ENCODE assay signal across 20 cellular contexts in the genomic region with DNA sequence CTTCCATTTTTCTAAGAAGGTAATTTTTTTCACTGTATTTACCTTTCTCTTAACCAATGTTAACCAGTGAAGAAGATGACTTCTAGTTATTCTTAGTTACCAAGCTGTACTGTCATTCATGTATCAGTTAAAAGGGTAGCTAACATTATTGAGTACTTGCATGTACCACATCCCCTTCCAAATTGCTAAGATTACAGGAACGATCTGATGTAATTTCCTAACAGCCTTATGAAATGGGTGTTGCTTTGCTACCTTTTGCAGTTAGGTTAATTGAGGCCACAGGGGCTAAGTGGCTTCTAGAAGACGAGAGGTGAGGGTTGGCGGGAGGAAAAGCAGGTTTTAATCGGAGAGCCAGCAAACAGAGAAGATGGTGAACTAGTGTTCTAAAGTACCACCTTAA. TPM values are rescaled to one million over a fixed set of nuclear protein-coding genes. Genes with fewer than 3 reads are reported as not detected.
A peak's percentile ranks its signal among the peaks of the same experiment; 100 is the strongest.
DNase-seq lines count a peak whose midpoint lies in the region; ATAC-seq and TF ChIP-seq lines count a peak whose summit lies in the region.
"Had no signal": no experiment of that assay in that cellular context is flagged by ENCODE, and none has a peak within 500 bp of the region (broad histone marks: within the 10 kb centered on the region; RNA-seq: fewer than 3 reads in every experiment).

No MANE protein-coding gene starts in this region.

- peak overlapping the region in 1 of 2 donors; percentile 71 for H3K4me3 Mint-ChIP-seq in activated T-cell treated with anti-CD3 and anti-CD28 coated beads, Interleukin-2, amount 50 U/mL, for 72 hours
- no peak overlapping the region for H3K4me3 Mint-ChIP-seq in glutamatergic neuron (ENCODE audit: unreplicated experiment)
- H3K4me3 Mint-ChIP-seq: activated CD4-positive, alpha-beta memory T cell treated with anti-CD3 and anti-CD28 coated beads for 36 hours; activated naive CD8-positive, alpha-beta T cell treated with anti-CD3 and anti-CD28 coated beads, Interleukin-2, amount 10 ng/mL, durations not matched to agents 7 days and 5 days had no signal

- H3K36me3 Mint-ChIP-seq in activated T-cell treated with anti-CD3 and anti-CD28 coated beads, Interleukin-2, amount 50 U/mL, for 72 hours (ENCODE audit: insufficient read depth in 2 of 2): no peaks in the 10 kb centered on the region
- peaks cover 4% of the 10 kb centered on the region for H3K36me3 Mint-ChIP-seq in glutamatergic neuron (ENCODE audit: unreplicated experiment)
- H3K36me3 Mint-ChIP-seq: activated CD4-positive, alpha-beta memory T cell treated with anti-CD3 and anti-CD28 coated beads for 36 hours; activated naive CD8-positive, alpha-beta T cell treated with anti-CD3 and anti-CD28 coated beads, Interleukin-2, amount 10 ng/mL, durations not matched to agents 7 days and 5 days had no signal

- peak overlapping the region; percentile 85 for H3K27ac Mint-ChIP-seq in activated T-cell treated with anti-CD3 and anti-CD28 coated beads, Interleukin-2, amount 50 U/mL, for 72 hours
- H3K27ac Mint-ChIP-seq in glutamatergic neuron (ENCODE audit: unreplicated experiment): no peak overlapping the region
- H3K27ac Mint-ChIP-seq: activated CD4-positive, alpha-beta memory T cell treated with anti-CD3 and anti-CD28 coated beads for 36 hours; activated naive CD8-positive, alpha-beta T cell treated with anti-CD3 and anti-CD28 coated beads, Interleukin-2, amount 10 ng/mL, durations not matched to agents 7 days and 5 days had no signal

- DNase-seq in activated T-cell treated with anti-CD3 and anti-CD28 coated beads, Interleukin-2, amount 50 U/mL, for 72 hours: no peak
- DNase-seq in activated T-cell treated with anti-CD3 and anti-CD28 coated beads for 4 hours (no peak), MV-4-11 (lab: John Stamatoyannopoulos, UW) (peak; percentile 34), SKM-1 treated with dmso at 0.1 percent for 144 hours (lab: John Stamatoyannopoulos, UW; ENCODE audit: unreplicated experiment) (peak; percentile 90), epidermal melanocyte (ENCODE audit: insufficient read length, low spot score) (no peak), glutamatergic neuron (no peak)
- DNase-seq: activated naive CD8-positive, alpha-beta T cell treated with anti-CD3 and anti-CD28 coated beads, Interleukin-2, amount 10 ng/mL, durations not matched to agents 7 days and 5 days; activated T-cell treated with anti-CD3 and anti-CD28 coated beads, Interleukin-2, amount 50 U/mL, for 48 hours; gastrocnemius medialis; left ventricle myocardium inferior; NCI-H1092; NCI-H2081 treated with DMSO at 0.1 percent for 48 hours; NCI-H524; occipital lobe; stimulated activated naive CD4-positive, alpha-beta T cell; transverse colon had no signal

- H3K27me3 Mint-ChIP-seq in activated T-cell treated with anti-CD3 and anti-CD28 coated beads, Interleukin-2, amount 50 U/mL, for 72 hours (ENCODE audit: low read depth): peaks cover 14% of the 10 kb centered on the region
- H3K27me3 Mint-ChIP-seq in glutamatergic neuron (ENCODE audit: unreplicated experiment): peaks cover 2% of the 10 kb centered on the region

- no peaks in the 10 kb centered on the region for H3K9me3 ChIP-seq in neutrophil
- H3K9me3 ChIP-seq: gastrocnemius medialis, left ventricle myocardium inferior, transverse colon had no signal

- H3K36me3 ChIP-seq in neutrophil: no peaks in the 10 kb centered on the region
- H3K36me3 ChIP-seq: gastrocnemius medialis, left ventricle myocardium inferior, transverse colon had no signal

- H3K27ac ChIP-seq in neutrophil: peak overlapping the region; percentile 84
- H3K27ac ChIP-seq: C4-2B, gastrocnemius medialis, left ventricle myocardium inferior, transverse colon had no signal

- H3K4me1 ChIP-seq in neutrophil (ENCODE audit: control insufficient read depth in 1 of 2, insufficient read depth in 1 of 2, low read depth in 1 of 2, low read length in 1 of 2): peaks cover 71 to 73% of the 10 kb centered on the region in 2 experiments
- H3K4me1 ChIP-seq: gastrocnemius medialis, left ventricle myocardium inferior, transverse colon had no signal

- no peaks in the 10 kb centered on the region for H3K27me3 ChIP-seq in neutrophil
- H3K27me3 ChIP-seq: gastrocnemius medialis, transverse colon had no signal

- peaks cover 15% of the 10 kb centered on the region for H3K4me1 Mint-ChIP-seq in activated T-cell treated with anti-CD3 and anti-CD28 coated beads, Interleukin-2, amount 50 U/mL, for 72 hours (ENCODE audit: low read depth)
- H3K4me1 Mint-ChIP-seq in glutamatergic neuron (ENCODE audit: low read depth, unreplicated experiment): no peaks in the 10 kb centered on the region

- ATAC-seq in activated T-cell treated with anti-CD3 and anti-CD28 coated beads, Interleukin-2, amount 50 U/mL, for 72 hours (replicated peaks in 1 of 2): peak; percentile 66 to 67
- ATAC-seq in HG03025 (IDR thresholded peaks at IDR 0.05; ENCODE audit: low FRiP score, unreplicated experiment): no peak
- ATAC-seq: gastrocnemius medialis had no signal

- TF ChIP-seq CTCF in neutrophil (IDR thresholded peaks at IDR 0.05) (no peak), glutamatergic neuron (IDR thresholded peaks at IDR 0.05; ENCODE audit: partially characterized antibody, unreplicated experiment) (no peak)

- H3K9me3 Mint-ChIP-seq in activated T-cell treated with anti-CD3 and anti-CD28 coated beads, Interleukin-2, amount 50 U/mL, for 72 hours: no peaks in the 10 kb centered on the region
- H3K9me3 Mint-ChIP-seq in glutamatergic neuron (ENCODE audit: unreplicated experiment): peaks cover under 1% of the 10 kb centered on the region
- H3K9me3 Mint-ChIP-seq: activated CD4-positive, alpha-beta memory T cell treated with anti-CD3 and anti-CD28 coated beads for 36 hours; activated naive CD8-positive, alpha-beta T cell treated with anti-CD3 and anti-CD28 coated beads, Interleukin-2, amount 10 ng/mL, durations not matched to agents 7 days and 5 days had no signal

- H3K4me3 ChIP-seq in neutrophil (ENCODE audit: low read depth in 1 of 2, low read length in 1 of 2): peak overlapping the region; percentile 41 to 46
- H3K4me3 ChIP-seq: gastrocnemius medialis, left ventricle myocardium inferior, transverse colon had no signal

RNA-seq across cellular contexts. Expression of gene SULT6B1, which starts 1.8 kb away (rescaled TPM):
- not detected for total RNA-seq in activated T-cell treated with anti-CD3 and anti-CD28 coated beads, Interleukin-2, amount 50 U/mL, for 72 hours
- total RNA-seq in glutamatergic neuron (ENCODE audit: unreplicated experiment): not detected
- total RNA-seq: activated CD4-positive, alpha-beta memory T cell treated with anti-CD3 and anti-CD28 coated beads for 36 hours; activated naive CD8-positive, alpha-beta T cell treated with anti-CD3 and anti-CD28 coated beads, Interleukin-2, amount 10 ng/mL, durations not matched to agents 7 days and 5 days; gastrocnemius medialis; left ventricle myocardium inferior; occipital lobe; transverse colon had no signal

RNA-seq across cellular contexts. Expression of gene CEBPZOS, which starts 6.0 kb away (rescaled TPM):
- total RNA-seq in activated T-cell treated with anti-CD3 and anti-CD28 coated beads, Interleukin-2, amount 50 U/mL, for 72 hours: 10 to 100 TPM; 34.0 to 39.7 TPM
- total RNA-seq in glutamatergic neuron (ENCODE audit: unreplicated experiment): 39.9 TPM

RNA-seq across cellular contexts. Expression of gene EIF2AK2, which starts 33.5 kb away (rescaled TPM):
- total RNA-seq in activated T-cell treated with anti-CD3 and anti-CD28 coated beads, Interleukin-2, amount 50 U/mL, for 72 hours: 10 to 100 TPM; 30.1 to 42.9 TPM
- total RNA-seq in glutamatergic neuron (ENCODE audit: unreplicated experiment): 8.7 TPM

RNA-seq across cellular contexts. Expression of gene CEBPZ, which starts 41.1 kb away (rescaled TPM):
- 10 to 100 TPM; 52.6 to 67.7 TPM for total RNA-seq in activated T-cell treated with anti-CD3 and anti-CD28 coated beads, Interleukin-2, amount 50 U/mL, for 72 hours
- 41.1 TPM for total RNA-seq in glutamatergic neuron (ENCODE audit: unreplicated experiment)

RNA-seq across cellular contexts. Expression of gene NDUFAF7, which starts 41.2 kb away (rescaled TPM):
- 10 to 100 TPM; 30.6 to 33.4 TPM for total RNA-seq in activated T-cell treated with anti-CD3 and anti-CD28 coated beads, Interleukin-2, amount 50 U/mL, for 72 hours
- 25.1 TPM for total RNA-seq in glutamatergic neuron (ENCODE audit: unreplicated experiment)

Comparison
In these comparisons a context has a peak if more than half of its experiments do, and no peak if none do; other contexts are left out.
1. DNase-seq: peak in MV-4-11 (single experiment) and SKM-1 treated with dmso at 0.1 percent for 144 hours (single experiment); none in activated T-cell treated with anti-CD3 and anti-CD28 coated beads, Interleukin-2, amount 50 U/mL, for 72 hours (0 of 2), activated T-cell treated with anti-CD3 and anti-CD28 coated beads for 4 hours (single experiment), epidermal melanocyte (single experiment) and glutamatergic neuron (single experiment).